In genomic region chr6:90284745-90285481, GRCh38 we compare ENCODE assay signal across 1 cellular context.
TF ChIP-seq lines count a peak whose summit lies in the region.

No MANE protein-coding gene starts in this region.

TF ChIP-seq in K562, 482 proteins besides CTCF, POLR2A, EP300 and RAD21 (continued from another document and continues in another):
- TF ChIP-seq E2F1 (CRISPR knock-in tag; IDR thresholded peaks at IDR 0.05) = no peak
- TF ChIP-seq ZNF324 (CRISPR knock-in tag; IDR thresholded peaks at IDR 0.05) = no peak
- no peak for TF ChIP-seq ZNF561 (CRISPR knock-in tag; conservative IDR thresholded peaks at IDR 0.05)
- no peak for TF ChIP-seq ETV6 (IDR thresholded peaks at IDR 0.05; ENCODE audit: borderline replicate concordance in 1 of 2, low read depth in 2 of 2, low read length in 1 of 2)
- TF ChIP-seq ETV6 (CRISPR knock-in tag; IDR thresholded peaks at IDR 0.05; ENCODE audit: borderline replicate concordance) = 0 out of 2 replicates have a peak, but pooled peaks have one; percentile 8
- TF ChIP-seq XRCC5 (IDR thresholded peaks at IDR 0.05; ENCODE audit: low read depth, low read length) = no peak
- no peak for TF ChIP-seq UBTF (IDR thresholded peaks at IDR 0.05; ENCODE audit: borderline replicate concordance in 1 of 2, low read depth in 2 of 2, low read length in 2 of 2)
- no peak for TF ChIP-seq XRCC3 (IDR thresholded peaks at IDR 0.05)
- no peak for TF ChIP-seq COPS2 (conservative IDR thresholded peaks at IDR 0.05)
- no peak for TF ChIP-seq ZNF780A (CRISPR knock-in tag; IDR thresholded peaks at IDR 0.05)
- no peak for TF ChIP-seq DEAF1 (CRISPR knock-in tag; IDR thresholded peaks at IDR 0.05)
- TF ChIP-seq ZFX (CRISPR knock-in tag; IDR thresholded peaks at IDR 0.05) = no peak
- TF ChIP-seq ZNF311 (CRISPR knock-in tag; IDR thresholded peaks at IDR 0.05) = no peak
- 0 out of 2 replicates have a peak, but pooled peaks have one; percentile 33 for TF ChIP-seq C11orf30 (IDR thresholded peaks at IDR 0.05; ENCODE audit: low read depth)
- TF ChIP-seq SRSF7 (optimal IDR thresholded peaks at IDR 0.05; ENCODE audit: low read depth, low read length) = no peak
- no peak for TF ChIP-seq RFX7 (CRISPR knock-in tag; IDR thresholded peaks at IDR 0.05)
- no peak; a peak in 1 of 4 replicates for TF ChIP-seq TEAD1 (CRISPR knock-in tag; IDR thresholded peaks at IDR 0.05)
- TF ChIP-seq ZNF655 (CRISPR knock-in tag; IDR thresholded peaks at IDR 0.05) = no peak
- no peak for TF ChIP-seq KLF16 (IDR thresholded peaks at IDR 0.05)
- no peak for TF ChIP-seq KAT8 (IDR thresholded peaks at IDR 0.05; ENCODE audit: low read depth)
- no peak for TF ChIP-seq TSC22D4 (tag; IDR thresholded peaks at IDR 0.05)
- TF ChIP-seq JUND (IDR thresholded peaks at IDR 0.05; ENCODE audit: borderline replicate concordance, low read depth, low read length) = peak; percentile 51; the same call in 1 of the 2 replicates
- peak; percentile 5; the same call in 2 of the 3 replicates for TF ChIP-seq JUND (tag; IDR thresholded peaks at IDR 0.05; ENCODE audit: borderline replicate concordance, low read depth, low read length)
- peak; percentile 67 for TF ChIP-seq MAFG (tag; conservative IDR thresholded peaks at IDR 0.05)
- no peak for TF ChIP-seq E2F4 (CRISPR knock-in tag; IDR thresholded peaks at IDR 0.05; ENCODE audit: low read depth)
- TF ChIP-seq KDM5B (IDR thresholded peaks at IDR 0.05; ENCODE audit: insufficient replicate concordance, low read depth, low read length) = no peak
- TF ChIP-seq HDAC1 (IDR thresholded peaks at IDR 0.05) = no peak
- peak; percentile 67 for TF ChIP-seq NFE2 (IDR thresholded peaks at IDR 0.05; ENCODE audit: low read depth)
- no peak for TF ChIP-seq USF2 (CRISPR knock-in tag; IDR thresholded peaks at IDR 0.05)
- TF ChIP-seq TFE3 (CRISPR knock-in tag; IDR thresholded peaks at IDR 0.05) = no peak
- no peak for TF ChIP-seq ID3 (CRISPR knock-in tag; IDR thresholded peaks at IDR 0.05)
- no peak for TF ChIP-seq ID3 (tag; IDR thresholded peaks at IDR 0.05)
- no peak for TF ChIP-seq EHMT2 (IDR thresholded peaks at IDR 0.05)
- TF ChIP-seq ZNF174 (CRISPR knock-in tag; IDR thresholded peaks at IDR 0.05) = no peak
- TF ChIP-seq ZFPM2 (CRISPR knock-in tag; IDR thresholded peaks at IDR 0.05) = no peak
- no peak for TF ChIP-seq CXXC5 (CRISPR knock-in tag; IDR thresholded peaks at IDR 0.05)
- no peak for TF ChIP-seq PHF8 (IDR thresholded peaks at IDR 0.05; ENCODE audit: borderline replicate concordance, low read length)
- TF ChIP-seq YY1 (IDR thresholded peaks at IDR 0.05; ENCODE audit: borderline replicate concordance in 1 of 3, control insufficient read depth in 1 of 3, extremely low read depth in 1 of 3, insufficient read depth in 3 of 3, insufficient read length in 1 of 3, insufficient replicate concordance in 2 of 3, low read depth in 1 of 3, low read length in 2 of 3) = no peak
- TF ChIP-seq ELK1 (CRISPR knock-in tag; IDR thresholded peaks at IDR 0.05) = no peak
- no peak for TF ChIP-seq HNRNPLL (IDR thresholded peaks at IDR 0.05; ENCODE audit: low read depth, low read length, poor library complexity, severe bottlenecking)
- no peak for TF ChIP-seq HMG20A (CRISPR knock-in tag; conservative IDR thresholded peaks at IDR 0.05)
- TF ChIP-seq TEAD4 (IDR thresholded peaks at IDR 0.05; ENCODE audit: low read length) = no peak
- TF ChIP-seq TEAD4 (CRISPR knock-in tag; IDR thresholded peaks at IDR 0.05; ENCODE audit: borderline replicate concordance) = no peak
- no peak for TF ChIP-seq CBFA2T2 (conservative IDR thresholded peaks at IDR 0.05)
- TF ChIP-seq ATF1 (CRISPR knock-in tag; IDR thresholded peaks at IDR 0.05) = no peak
- no peak for TF ChIP-seq ATF1 (tag; IDR thresholded peaks at IDR 0.05)
- no peak for TF ChIP-seq U2AF2 (optimal IDR thresholded peaks at IDR 0.05; ENCODE audit: low read depth, low read length)
- TF ChIP-seq PHF20 (IDR thresholded peaks at IDR 0.05; ENCODE audit: partially characterized antibody) = no peak
- no peak for TF ChIP-seq NR2C2 (CRISPR knock-in tag; IDR thresholded peaks at IDR 0.05)
- TF ChIP-seq NR2C2 (tag; IDR thresholded peaks at IDR 0.05) = peak; percentile 47; the same call in 1 of the 2 replicates
